15 cellular contexts compared by ENCODE assay signal in the genomic region with DNA sequence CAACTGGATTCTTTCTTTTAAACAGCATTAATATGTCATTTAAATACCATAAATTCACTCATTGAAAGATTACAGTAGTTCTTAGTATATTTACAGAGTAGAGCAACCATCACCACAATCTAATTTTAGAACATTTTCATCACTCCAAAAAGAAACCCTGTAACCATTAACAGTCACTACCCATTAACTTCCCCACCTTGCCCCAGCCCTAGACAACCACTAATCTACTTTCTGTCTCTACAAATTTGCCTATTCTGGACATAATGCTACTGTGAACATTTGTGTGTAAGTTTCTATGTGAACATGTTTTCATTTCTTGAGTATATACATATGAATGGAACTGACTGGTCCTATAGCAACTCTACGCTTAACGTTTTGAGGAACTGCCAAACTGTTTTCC. TPM values are rescaled to one million over a fixed set of nuclear protein-coding genes. Genes with fewer than 3 reads are reported as not detected.
DNase-seq lines count a peak whose midpoint lies in the region; ATAC-seq and TF ChIP-seq lines count a peak whose summit lies in the region.
"Had no signal": no experiment of that assay in that cellular context is flagged by ENCODE, and none has a peak within 500 bp of the region (broad histone marks: within the 10 kb centered on the region; RNA-seq: fewer than 3 reads in every experiment).

No MANE protein-coding gene starts in this region.

- H3K4me1 ChIP-seq in gastrocnemius medialis: peaks cover 9 to 16% of the 10 kb centered on the region in 2 donors
- H3K4me1 ChIP-seq: ascending aorta, stomach had no signal

- no peaks in the 10 kb centered on the region for H3K27me3 ChIP-seq in gastrocnemius medialis
- H3K27me3 ChIP-seq: ascending aorta, dorsolateral prefrontal cortex, stomach had no signal

- ATAC-seq in GM18508 (IDR thresholded peaks at IDR 0.05; ENCODE audit: insufficient read depth, unreplicated experiment) (peak; percentile 58), GM19395 (IDR thresholded peaks at IDR 0.05; ENCODE audit: unreplicated experiment) (peak; percentile 88), HG02840 (IDR thresholded peaks at IDR 0.05; ENCODE audit: low FRiP score, unreplicated experiment) (peak; percentile 88), HG03521 (IDR thresholded peaks at IDR 0.05; ENCODE audit: unreplicated experiment) (peak; percentile 86), gastrocnemius medialis (no peak)
- ATAC-seq: activated CD4-positive, CD25-positive, alpha-beta regulatory T cell treated with anti-CD3 and anti-CD28 coated beads, Interleukin-2, amount 50 U/mL, for 24 hours had no signal

- TF ChIP-seq POLR2A in erythroblast (IDR thresholded peaks at IDR 0.05; ENCODE audit: low read length): no peak
- no peak for TF ChIP-seq POLR2A in gastrocnemius medialis (IDR thresholded peaks at IDR 0.05)

- no peaks in the 10 kb centered on the region for H3K9me3 ChIP-seq in gastrocnemius medialis
- H3K9me3 ChIP-seq: ascending aorta, stomach had no signal

- no peak overlapping the region for H3K4me3 ChIP-seq in gastrocnemius medialis
- H3K4me3 ChIP-seq: ascending aorta, dorsolateral prefrontal cortex, stomach had no signal

- peak overlapping the region in 1 of 4 donors; percentile 7 for H3K27ac ChIP-seq in gastrocnemius medialis
- H3K27ac ChIP-seq: ascending aorta, dorsolateral prefrontal cortex, stomach had no signal

- peaks cover 0 to 80% of the 10 kb centered on the region in 2 donors for H3K36me3 ChIP-seq in gastrocnemius medialis

- in situ Hi-C loops in ACHN (cut with HindIII; ENCODE audit: low pct_ligation_motif_present, low pct_unique_long_range_greater_than_20kb, low sequenced_read_pairs): no loop called here
- in situ Hi-C loops in gastrocnemius medialis (cut with MboI; ENCODE audit: low sequenced_read_pairs in 4 of 4): loop anchor here in 3 of 4 donors (25.0 kb wide), 2 partner anchors 108 to 692 kb away; a partner anchor contains a TSS

- DNase-seq in NCI-H1436 treated with DMSO at 0.1 percent for 48 hours (lab: John Stamatoyannopoulos, UW): no peak
- no peak for DNase-seq in ACHN
- no peak for DNase-seq in erythroblast (lab: John Stamatoyannopoulos, UW)
- DNase-seq in gastrocnemius medialis: no peak
- DNase-seq: activated T-cell treated with anti-CD3 and anti-CD28 coated beads, Interleukin-2, amount 50 U/mL, for 24 hours; dorsolateral prefrontal cortex; NCI-H2081 treated with DMSO at 0.1 percent for 48 hours; retina; stomach had no signal

- intact Hi-C loops in gastrocnemius medialis (cut with DNase I; ENCODE audit: low total_unique reads): no loop called here

- TF ChIP-seq CTCF in gastrocnemius medialis (IDR thresholded peaks at IDR 0.05 in 4 of 5, conservative IDR thresholded peaks at IDR 0.05 in 1 of 5): no peak

RNA-seq across cellular contexts. Expression of a gene that starts 42.4 kb away (rescaled TPM):
- 100 to 1,000 TPM in 3 of 4 donors, 10 to 100 TPM in 1; 65.3 to 348 (median 217) TPM for total RNA-seq in gastrocnemius medialis

RNA-seq across cellular contexts. Expression of a gene that starts 56.0 kb away (rescaled TPM):
- total RNA-seq in gastrocnemius medialis: 1 to 10 TPM; 1.7 to 5.3 (median 2.0) TPM

Comparison
In these comparisons a context has a peak if more than half of its experiments do, and no peak if none do; other contexts are left out.
1. ATAC-seq: peak in GM18508 (single experiment), GM19395 (single experiment), HG02840 (single experiment) and HG03521 (single experiment); none in gastrocnemius medialis (0 of 2).